ENCODE assay signal across 29 cellular contexts in the genomic region with DNA sequence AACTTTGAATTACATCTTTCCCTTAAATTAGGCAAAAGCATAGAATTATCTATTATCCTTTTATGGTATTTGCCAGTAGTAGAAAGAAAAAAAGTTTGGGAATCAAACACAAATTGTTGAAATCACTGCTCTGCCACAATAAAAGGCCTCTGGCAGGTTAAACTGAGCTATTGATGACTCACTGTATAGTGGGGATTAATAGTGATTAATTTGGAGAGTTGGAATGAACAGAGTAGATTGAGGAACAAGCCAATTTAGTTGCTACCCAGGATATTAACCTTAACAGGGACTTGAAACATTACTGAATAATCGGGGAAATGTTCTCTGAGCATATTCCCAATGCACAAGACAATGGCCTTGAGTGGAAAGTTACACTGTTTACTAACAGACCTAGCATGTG.
"Had no signal": no experiment of that assay in that cellular context is flagged by ENCODE, and none has a peak within 500 bp of the region (broad histone marks: within the 10 kb centered on the region; RNA-seq: fewer than 3 reads in every experiment).

No MANE protein-coding gene starts in this region.

- H3K4me3 ChIP-seq: ascending aorta, MG63, SJCRH30 had no signal

- H3K27me3 ChIP-seq: ascending aorta, MG63, SJCRH30 had no signal

- H3K9me3 ChIP-seq: ascending aorta, MG63, SJCRH30, SK-N-SH had no signal

- DNase-seq: activated CD4-positive, alpha-beta memory T cell treated with anti-CD3 and anti-CD28 coated beads for 36 hours; activated CD4-positive, alpha-beta T cell treated with anti-CD3 and anti-CD28 coated beads, Interleukin-2, amount 10 ng/mL, durations not matched to agents 7 days and 5 days; activated CD4-positive, CD25-positive, alpha-beta regulatory T cell; activated CD8-positive, alpha-beta memory T cell treated with anti-CD3 and anti-CD28 coated beads, Interleukin-2, amount 50 U/mL, for 4 hours; activated effector memory CD4-positive, alpha-beta T cell treated with Interleukin-2 at 50 U/mL for 16 hours; activated naive CD4-positive, alpha-beta T cell treated with Interleukin-2 at 50 U/mL for 16 hours; activated naive CD8-positive, alpha-beta T cell treated with anti-CD3 and anti-CD28 coated beads, Interleukin-2, amount 50 U/mL, for 24 hours; amniotic stem cell; caudate nucleus; MG63; NCI-H1105 treated with DMSO at 0.1 percent for 48 hours; NCI-H1436 treated with DMSO at 0.1 percent for 48 hours; NCI-H187; NCI-H2081; NCI-H510A treated with DMSO at 0.1 percent for 48 hours; NCI-H69; NK-92 treated with Interleukin-12 subunit alpha and Interleukin-12 subunit beta, amount 100 ng/mL, for 24 hours; Right ventricle myocardium superior; RPMI8226; SJCRH30; SK-N-SH; T-helper 1 cell had no signal

- H3K27me3 Mint-ChIP-seq: activated CD4-positive, alpha-beta memory T cell treated with anti-CD3 and anti-CD28 coated beads for 36 hours; activated CD4-positive, alpha-beta T cell treated with anti-CD3 and anti-CD28 coated beads, Interleukin-2, amount 10 ng/mL, durations not matched to agents 7 days and 5 days; activated naive CD8-positive, alpha-beta T cell treated with anti-CD3 and anti-CD28 coated beads, Interleukin-2, amount 50 U/mL, for 24 hours; brain had no signal

- H3K4me1 Mint-ChIP-seq: activated CD4-positive, alpha-beta T cell treated with anti-CD3 and anti-CD28 coated beads, Interleukin-2, amount 10 ng/mL, durations not matched to agents 7 days and 5 days; activated naive CD8-positive, alpha-beta T cell treated with anti-CD3 and anti-CD28 coated beads, Interleukin-2, amount 50 U/mL, for 24 hours; brain had no signal

- H3K27ac ChIP-seq: ascending aorta, KMS-11, SJCRH30, VCaP had no signal

- H3K27ac Mint-ChIP-seq: activated CD4-positive, alpha-beta memory T cell treated with anti-CD3 and anti-CD28 coated beads for 36 hours; activated CD4-positive, alpha-beta T cell treated with anti-CD3 and anti-CD28 coated beads, Interleukin-2, amount 10 ng/mL, durations not matched to agents 7 days and 5 days; activated naive CD4-positive, alpha-beta T cell treated with anti-CD3 and anti-CD28 coated beads, Interleukin-2, amount 50 U/mL, for 72 hours; activated naive CD8-positive, alpha-beta T cell treated with anti-CD3 and anti-CD28 coated beads, Interleukin-2, amount 50 U/mL, for 24 hours; activated T-helper 1 cell treated with anti-CD3 and anti-CD28 coated beads, Interleukin-12 subunit alpha, Interleukin-12 subunit beta, Interleukin-2, Interleukin-4 antibody, amounts not matched to agents 30 ng/mL and 10 ng/mL and 1 ng/mL, durations not matched to agents 14 hours and 24 hours and 36 hours; brain had no signal

- ATAC-seq: activated naive CD4-positive, alpha-beta T cell treated with anti-CD3 and anti-CD28 coated beads, Interleukin-2, amount 50 U/mL, for 72 hours; activated naive CD8-positive, alpha-beta T cell treated with anti-CD3 and anti-CD28 coated beads, Interleukin-2, amount 50 U/mL, for 24 hours; Panc1 had no signal

- H3K4me3 Mint-ChIP-seq: activated CD4-positive, alpha-beta memory T cell treated with anti-CD3 and anti-CD28 coated beads for 36 hours; activated CD4-positive, alpha-beta T cell treated with anti-CD3 and anti-CD28 coated beads, Interleukin-2, amount 10 ng/mL, durations not matched to agents 7 days and 5 days; activated naive CD8-positive, alpha-beta T cell treated with anti-CD3 and anti-CD28 coated beads, Interleukin-2, amount 50 U/mL, for 24 hours; activated T-helper 1 cell treated with anti-CD3 and anti-CD28 coated beads, Interleukin-12 subunit alpha, Interleukin-12 subunit beta, Interleukin-2, Interleukin-4 antibody, amounts not matched to agents 30 ng/mL and 10 ng/mL and 1 ng/mL, durations not matched to agents 14 hours and 24 hours and 36 hours; brain had no signal

- H3K4me1 ChIP-seq: ascending aorta had no signal

- H3K4me2 ChIP-seq: KMS-11, SK-N-SH had no signal

- H3K9me3 Mint-ChIP-seq: activated CD4-positive, alpha-beta memory T cell treated with anti-CD3 and anti-CD28 coated beads for 36 hours; activated CD4-positive, alpha-beta T cell treated with anti-CD3 and anti-CD28 coated beads, Interleukin-2, amount 10 ng/mL, durations not matched to agents 7 days and 5 days; activated naive CD4-positive, alpha-beta T cell treated with anti-CD3 and anti-CD28 coated beads, Interleukin-2, amount 50 U/mL, for 72 hours; activated naive CD8-positive, alpha-beta T cell treated with anti-CD3 and anti-CD28 coated beads, Interleukin-2, amount 50 U/mL, for 24 hours; activated T-helper 1 cell treated with anti-CD3 and anti-CD28 coated beads, Interleukin-12 subunit alpha, Interleukin-12 subunit beta, Interleukin-2, Interleukin-4 antibody, amounts not matched to agents 30 ng/mL and 10 ng/mL and 1 ng/mL, durations not matched to agents 14 hours and 24 hours and 36 hours; brain had no signal
